8 cellular contexts compared by ENCODE assay signal in genomic region chr22:20495861-20496681, GRCh38. TPM values are rescaled to one million over a fixed set of nuclear protein-coding genes. Genes with fewer than 3 reads are reported as not detected.
DNase-seq lines count a peak whose midpoint lies in the region; ATAC-seq, FAIRE-seq and TF ChIP-seq lines count a peak whose summit lies in the region.

No MANE protein-coding gene starts in this region.

- H3K79me2 ChIP-seq in astrocyte (ENCODE audit: insufficient read depth, low read length) = peaks cover 40% of the 10 kb centered on the region

- H3K4me1 ChIP-seq in astrocyte (ENCODE audit: insufficient read depth, low read length) (peaks cover 11% of the 10 kb centered on the region), rectal smooth muscle tissue (ENCODE audit: control insufficient read depth, insufficient read depth, low read length) (peaks cover 8% of the 10 kb centered on the region), vagina (peaks cover 35% of the 10 kb centered on the region)

- peak; percentile 65 for TF ChIP-seq CTCF in astrocyte (IDR thresholded peaks at IDR 0.05; ENCODE audit: insufficient read depth, low read depth, low read length)
- TF ChIP-seq CTCF in vagina (IDR thresholded peaks at IDR 0.05) = peak; percentile 54 to 90 (median 86)

- TF ChIP-seq POLR2A in GM15510 (IDR thresholded peaks at IDR 0.05; ENCODE audit: borderline replicate concordance, extremely low read depth, insufficient read length) = peak; percentile 62
- TF ChIP-seq POLR2A in vagina (IDR thresholded peaks at IDR 0.05) = peak in 1 of 2 donors; percentile 71

- H3K27me3 ChIP-seq in astrocyte (ENCODE audit: insufficient read depth, low read length) (no peaks in the 10 kb centered on the region), rectal smooth muscle tissue (ENCODE audit: control insufficient read depth, insufficient read depth, low read length) (no peaks in the 10 kb centered on the region), vagina (no peaks in the 10 kb centered on the region)

- peak overlapping the region; percentile 100 for H3K4me2 ChIP-seq in astrocyte (ENCODE audit: low read length)

- no peaks in the 10 kb centered on the region for H3K27me3 Mint-ChIP-seq in astrocyte (ENCODE audit: low read depth, unreplicated experiment)

- H3K36me3 Mint-ChIP-seq in astrocyte (ENCODE audit: low read depth, unreplicated experiment) = no peaks in the 10 kb centered on the region

- no peaks in the 10 kb centered on the region for H3K9me3 ChIP-seq in astrocyte (ENCODE audit: insufficient read depth, low read depth, low read length)
- H3K9me3 ChIP-seq in vagina = no peaks in the 10 kb centered on the region

- peak overlapping the region; percentile 58 for H3K27ac Mint-ChIP-seq in astrocyte (ENCODE audit: unreplicated experiment)

- H4K20me1 ChIP-seq in astrocyte (ENCODE audit: insufficient read depth, low read length) = peaks cover 39% of the 10 kb centered on the region

- H3K36me3 ChIP-seq in astrocyte (ENCODE audit: insufficient read depth, low read length) (no peaks in the 10 kb centered on the region), rectal smooth muscle tissue (ENCODE audit: control insufficient read depth, insufficient read depth, low read length) (peaks cover 4% of the 10 kb centered on the region), vagina (no peaks in the 10 kb centered on the region)

- H3K4me3 Mint-ChIP-seq in astrocyte (ENCODE audit: unreplicated experiment) = peak overlapping the region; percentile 88

- peak overlapping the region; percentile 89 for H3K9ac ChIP-seq in astrocyte (ENCODE audit: low read length)
- peak overlapping the region; percentile 66 for H3K9ac ChIP-seq in rectal smooth muscle tissue (ENCODE audit: low read length)

- DNase-seq in NCI-H1694 treated with DMSO at 0.1 percent for 48 hours (lab: John Stamatoyannopoulos, UW) = peak; percentile 78
- peak; percentile 87 for DNase-seq in T-helper 22 cell (ENCODE audit: low read depth)
- peak; percentile 78 for DNase-seq in astrocyte (ENCODE audit: low read depth)
- DNase-seq in hepatic stellate cell (ENCODE audit: low spot score) = peak; percentile 98
- no peak for DNase-seq in vagina (ENCODE audit: extremely low spot score in 2 of 2)

- peak overlapping the region; percentile 78 for H3K27ac ChIP-seq in astrocyte (ENCODE audit: low read depth, low read length)
- peak overlapping the region; percentile 95 for H3K27ac ChIP-seq in rectal smooth muscle tissue (ENCODE audit: low read depth, low read length)
- peak overlapping the region; percentile 92 for H3K27ac ChIP-seq in vagina

- no peaks in the 10 kb centered on the region for H3K9me3 Mint-ChIP-seq in astrocyte (ENCODE audit: unreplicated experiment)

- no peak for FAIRE-seq in astrocyte (lab: Jason Lieb, UNC)

- H3K4me3 ChIP-seq in astrocyte (ENCODE audit: insufficient read depth, low read depth, low read length) = peak overlapping the region; percentile 69
- peak overlapping the region; percentile 89 for H3K4me3 ChIP-seq in rectal smooth muscle tissue (ENCODE audit: low read length)
- H3K4me3 ChIP-seq in vagina = peak overlapping the region; percentile 67 to 73

- H2AFZ ChIP-seq in astrocyte (ENCODE audit: low read depth, low read length) = peak overlapping the region; percentile 97

- intact Hi-C loops in vagina (cut with DNase I) = loop anchor here (10.0 kb wide), 1 partner anchor 71 kb away; no protein-coding TSS in a partner anchor

- peaks cover 6% of the 10 kb centered on the region for H3K4me1 Mint-ChIP-seq in astrocyte (ENCODE audit: low read depth, unreplicated experiment)

- peak; percentile 75 for ATAC-seq in HG02852 (IDR thresholded peaks at IDR 0.05; ENCODE audit: unreplicated experiment)

RNA-seq across cellular contexts. Expression of gene KLHL22, which starts 0.5 kb away (rescaled TPM):
- total RNA-seq in astrocyte = 13.7 and 14.0 TPM in 2 replicates
- 20.1 TPM for total RNA-seq in vagina

RNA-seq across cellular contexts. Expression of gene MED15, which starts 11.3 kb away (rescaled TPM):
- total RNA-seq in astrocyte = 127 and 153 TPM in 2 replicates
- total RNA-seq in vagina = 72.2 TPM

RNA-seq across cellular contexts. Expression of gene SCARF2, which starts 58.4 kb away (rescaled TPM):
- total RNA-seq in astrocyte = 17.3 and 22.5 TPM in 2 replicates
- total RNA-seq in vagina = 32.2 TPM

Comparison
In these comparisons a context has a peak if more than half of its experiments do, and no peak if none do; other contexts are left out.
1. DNase-seq: peak in NCI-H1694 treated with DMSO at 0.1 percent for 48 hours (single experiment), T-helper 22 cell (single experiment), astrocyte (single experiment) and hepatic stellate cell (single experiment); none in vagina (0 of 2).
2. Peak in every context shown above with its lines, with median percentiles within 50 percentile points of each other: H3K27ac ChIP-seq and H3K4me3 ChIP-seq.